Comparison of ENCODE assay signal across 9 cellular contexts in genomic region chr19:892243-892996, GRCh38. TPM values are rescaled to one million over a fixed set of nuclear protein-coding genes. Genes with fewer than 3 reads are reported as not detected.
DNase-seq lines count a peak whose midpoint lies in the region; ATAC-seq and TF ChIP-seq lines count a peak whose summit lies in the region.
"Had no signal": no experiment of that assay in that cellular context is flagged by ENCODE, and none has a peak within 500 bp of the region (broad histone marks: within the 10 kb centered on the region; RNA-seq: fewer than 3 reads in every experiment).

No MANE protein-coding gene starts in this region.

- H3K9me3 Mint-ChIP-seq in Calu3 (ENCODE audit: low read depth, unreplicated experiment): no peaks in the 10 kb centered on the region

- CTCF ChIA-PET in Calu3 (lab: Charles Lee): no interaction called here

- peak overlapping the region; percentile 99 for H3K27ac Mint-ChIP-seq in Calu3 (ENCODE audit: unreplicated experiment)

- H3K4me3 Mint-ChIP-seq in Calu3 (ENCODE audit: low read depth, unreplicated experiment): peak overlapping the region; percentile 78

- H3K9me3 ChIP-seq in mucosa of rectum (ENCODE audit: control insufficient read depth in 2 of 2, low read length in 2 of 2): no peaks in the 10 kb centered on the region

- H3K4me3 ChIP-seq in mucosa of rectum (ENCODE audit: low read length in 2 of 2): peak overlapping the region; percentile 72 to 82

- intact Hi-C loops in Calu3 (cut with micrococcal nuclease; ENCODE audit: unreplicated experiment): no loop called here

- TF ChIP-seq CTCF in Calu3 (IDR thresholded peaks at IDR 0.05; ENCODE audit: unreplicated experiment): no peak

- H3K4me1 Mint-ChIP-seq in Calu3 (ENCODE audit: low read depth, unreplicated experiment): no peaks in the 10 kb centered on the region

- H3K27me3 Mint-ChIP-seq in Calu3 (ENCODE audit: unreplicated experiment): no peaks in the 10 kb centered on the region

- H3K27ac ChIP-seq in mucosa of rectum (ENCODE audit: low read depth in 2 of 2, low read length in 2 of 2): peak overlapping the region; percentile 92 to 95

- ATAC-seq in GM21526 (IDR thresholded peaks at IDR 0.05; ENCODE audit: low FRiP score, unreplicated experiment): peak; percentile 29

- BruUV-seq in Calu3 (replicated peaks; lab: Mats Ljungman, UMichigan): no TSS peak

- H3K4me1 ChIP-seq in mucosa of rectum (ENCODE audit: control insufficient read depth in 2 of 2, insufficient read depth in 2 of 2, low read length in 2 of 2): peaks cover 8 to 14% of the 10 kb centered on the region in 2 donors

- H3K9ac ChIP-seq in mucosa of rectum (ENCODE audit: low read depth in 1 of 2, low read length in 2 of 2): peak overlapping the region; percentile 72 to 80

- DNase-seq in Calu3: peak; percentile 28
- DNase-seq in NCI-H69 (lab: John Stamatoyannopoulos, UW): peak; percentile 71
- peak; percentile 45 for DNase-seq in effector CD8-positive, alpha-beta T cell (lab: John Stamatoyannopoulos, UW)
- DNase-seq in NCI-H510A treated with DMSO at 0.1 percent for 48 hours (lab: John Stamatoyannopoulos, UW): no peak
- no peak for DNase-seq in NCI-H128 (lab: John Stamatoyannopoulos, UW; ENCODE audit: unreplicated experiment)
- DNase-seq in cerebellar cortex (ENCODE audit: low spot score): no peak

- H3K36me3 Mint-ChIP-seq in Calu3 (ENCODE audit: insufficient read depth, unreplicated experiment): peaks cover 59% of the 10 kb centered on the region

- H3K36me3 ChIP-seq in mucosa of rectum (ENCODE audit: control insufficient read depth in 2 of 2, insufficient read depth in 2 of 2, low read length in 2 of 2): peaks cover 15 to 21% of the 10 kb centered on the region in 2 donors

- H3K27me3 ChIP-seq in mucosa of rectum (ENCODE audit: control insufficient read depth in 2 of 2, insufficient read depth in 2 of 2, low read length in 2 of 2): no peaks in the 10 kb centered on the region

RNA-seq across cellular contexts. Expression of gene MED16, which starts 0.6 kb away (rescaled TPM):
- total RNA-seq in Calu3 (2022): 21.4 and 22.4 TPM in 2 replicates

RNA-seq across cellular contexts. Expression of gene RNU6-9, which starts 0.9 kb away (rescaled TPM):
- not detected in 2 replicates for total RNA-seq in Calu3 (2022)
- total RNA-seq: SK-MEL-5 had no signal

RNA-seq across cellular contexts. Expression of gene R3HDM4, which starts 20.6 kb away (rescaled TPM):
- 54.0 and 55.5 TPM in 2 replicates for total RNA-seq in Calu3 (2022)

RNA-seq across cellular contexts. Expression of gene KISS1R, which starts 24.7 kb away (rescaled TPM):
- total RNA-seq in Calu3 (2022): not detected in 2 replicates
- total RNA-seq: SK-MEL-5 had no signal

RNA-seq across cellular contexts. Expression of gene CFD, which starts 33.0 kb away (rescaled TPM):
- total RNA-seq in Calu3 (2022): 2.3 and 3.9 TPM in 2 replicates

Comparison
In these comparisons a context has a peak if more than half of its experiments do, and no peak if none do; other contexts are left out.
1. DNase-seq: peak in Calu3 (single experiment), NCI-H69 (single experiment) and effector CD8-positive, alpha-beta T cell (single experiment); none in NCI-H510A treated with DMSO at 0.1 percent for 48 hours (single experiment), NCI-H128 (single experiment) and cerebellar cortex (single experiment).